Comparison of ENCODE assay signal across 10 cellular contexts in the genomic region with DNA sequence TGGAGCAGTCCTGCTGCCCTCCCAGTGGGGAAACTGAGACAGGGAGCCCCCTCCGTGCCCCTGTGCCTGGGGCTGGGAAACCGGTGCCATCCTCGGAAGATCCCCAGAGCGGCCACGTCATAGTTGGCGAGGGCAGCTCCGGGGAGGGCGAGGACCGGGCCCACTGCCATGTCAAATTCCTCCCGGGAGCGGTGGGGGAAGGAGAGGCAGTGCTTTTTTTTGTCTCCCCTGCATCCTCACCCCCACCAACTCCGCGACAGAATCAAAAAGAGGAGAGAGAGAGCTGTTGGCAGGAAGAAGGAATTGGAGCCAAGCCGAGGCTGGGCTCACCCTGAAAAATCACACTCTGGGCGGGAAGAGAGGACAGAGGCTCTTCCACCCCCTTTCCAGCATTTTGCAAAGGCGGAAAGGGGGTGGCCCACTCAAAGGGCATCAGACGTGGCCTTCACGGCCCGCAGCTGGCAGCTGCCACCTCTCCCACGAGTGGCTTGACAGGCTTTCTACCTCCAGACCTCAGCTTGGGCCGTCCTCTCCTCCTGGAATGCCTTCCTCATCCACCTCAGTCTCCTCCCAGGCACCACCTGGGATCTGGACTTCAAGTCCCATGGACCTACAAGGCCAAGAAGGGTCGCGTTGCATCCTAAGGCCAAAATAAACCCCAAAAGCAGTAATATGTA. TPM values are rescaled to one million over a fixed set of nuclear protein-coding genes. Genes with fewer than 3 reads are reported as not detected.
DNase-seq lines count a peak whose midpoint lies in the region; ATAC-seq, FAIRE-seq and TF ChIP-seq lines count a peak whose summit lies in the region.
"Had no signal": no experiment of that assay in that cellular context is flagged by ENCODE, and none has a peak within 500 bp of the region (broad histone marks: within the 10 kb centered on the region; RNA-seq: fewer than 3 reads in every experiment).

No MANE protein-coding gene starts in this region.

- no peak overlapping the region for H3K27ac ChIP-seq in astrocyte (ENCODE audit: low read depth, low read length)
- peak overlapping the region; percentile 73 for H3K27ac ChIP-seq in right cardiac atrium (ENCODE audit: low read length)
- peak overlapping the region; percentile 64 to 78 (median 70) for H3K27ac ChIP-seq in gastrocnemius medialis
- H3K27ac ChIP-seq: VCaP had no signal

- FAIRE-seq in astrocyte (lab: Jason Lieb, UNC) = no peak
- FAIRE-seq: G401.6 had no signal

- H3K4me1 Mint-ChIP-seq in astrocyte (ENCODE audit: low read depth, unreplicated experiment) = no peaks in the 10 kb centered on the region
- H3K4me1 Mint-ChIP-seq in natural killer cell treated with Interleukin-12 subunit alpha and Interleukin-12 subunit beta and Interleukin-15 and Interleukin-18, amount 100 ng/mL, for 72 hours (ENCODE audit: low read depth in 2 of 2) = peaks cover 0 to 5% of the 10 kb centered on the region in 2 donors

- TF ChIP-seq CTCF in astrocyte (IDR thresholded peaks at IDR 0.05; ENCODE audit: insufficient read depth, low read depth, low read length) = no peak
- no peak for TF ChIP-seq CTCF in gastrocnemius medialis (IDR thresholded peaks at IDR 0.05 in 4 of 5, conservative IDR thresholded peaks at IDR 0.05 in 1 of 5)

- intact Hi-C loops in right cardiac atrium (cut with DNase I) (no loop called here), gastrocnemius medialis (cut with DNase I; ENCODE audit: low total_unique reads) (no loop called here)

- no peak overlapping the region for H3K4me3 Mint-ChIP-seq in astrocyte (ENCODE audit: unreplicated experiment)
- no peak overlapping the region for H3K4me3 Mint-ChIP-seq in natural killer cell treated with Interleukin-12 subunit alpha and Interleukin-12 subunit beta and Interleukin-15 and Interleukin-18, amount 100 ng/mL, for 72 hours

- no peaks in the 10 kb centered on the region for H3K36me3 ChIP-seq in astrocyte (ENCODE audit: insufficient read depth, low read length)
- H3K36me3 ChIP-seq in gastrocnemius medialis = no peaks in the 10 kb centered on the region

- peak overlapping the region; percentile 36 for H3K9ac ChIP-seq in astrocyte (ENCODE audit: low read length)

- H3K36me3 Mint-ChIP-seq in astrocyte (ENCODE audit: low read depth, unreplicated experiment) = no peaks in the 10 kb centered on the region
- H3K36me3 Mint-ChIP-seq in natural killer cell treated with Interleukin-12 subunit alpha and Interleukin-12 subunit beta and Interleukin-15 and Interleukin-18, amount 100 ng/mL, for 72 hours = no peaks in the 10 kb centered on the region

- H3K4me2 ChIP-seq in astrocyte (ENCODE audit: low read length) = peak overlapping the region; percentile 80

- H3K79me2 ChIP-seq in astrocyte (ENCODE audit: insufficient read depth, low read length) = no peaks in the 10 kb centered on the region

- TF ChIP-seq POLR2A in gastrocnemius medialis (IDR thresholded peaks at IDR 0.05) = peak in 1 of 2 donors; percentile 16

- H2AFZ ChIP-seq in astrocyte (ENCODE audit: low read depth, low read length) = peak overlapping the region; percentile 79

- no peaks in the 10 kb centered on the region for H3K9me3 Mint-ChIP-seq in astrocyte (ENCODE audit: unreplicated experiment)
- no peaks in the 10 kb centered on the region for H3K9me3 Mint-ChIP-seq in natural killer cell treated with Interleukin-12 subunit alpha and Interleukin-12 subunit beta and Interleukin-15 and Interleukin-18, amount 100 ng/mL, for 72 hours

- ATAC-seq in right cardiac atrium (peak; percentile 73 to 76), gastrocnemius medialis (peak in 1 of 2 donors; percentile 10), GM18861 (IDR thresholded peaks at IDR 0.05; ENCODE audit: unreplicated experiment) (no peak), GM18520 (IDR thresholded peaks at IDR 0.05; ENCODE audit: unreplicated experiment) (no peak)
- ATAC-seq in natural killer cell treated with Interleukin-12 subunit alpha and Interleukin-12 subunit beta and Interleukin-15 and Interleukin-18, amount 100 ng/mL, for 72 hours = no peak

- H3K4me3 ChIP-seq in astrocyte (ENCODE audit: insufficient read depth, low read depth, low read length) (peak overlapping the region; percentile 28), right cardiac atrium (ENCODE audit: low read length) (no peak overlapping the region), gastrocnemius medialis (peak overlapping the region; percentile 19 to 35 (median 24))

- DNase-seq in EL (peak; percentile 69), astrocyte (ENCODE audit: low read depth) (no peak), right cardiac atrium (peak; percentile 88 to 95 (median 93)), gastrocnemius medialis (peak in 1 of 2 donors; percentile 55), NCI-H82 treated with DMSO at 0.1 percent for 48 hours (lab: John Stamatoyannopoulos, UW; ENCODE audit: unreplicated experiment) (no peak)
- no peak for DNase-seq in natural killer cell treated with Interleukin-12 subunit alpha and Interleukin-12 subunit beta and Interleukin-15 and Interleukin-18, amount 100 ng/mL, for 72 hours (ENCODE audit: low spot score)

- H3K4me1 ChIP-seq in astrocyte (ENCODE audit: insufficient read depth, low read length) (peaks cover 12% of the 10 kb centered on the region), right cardiac atrium (ENCODE audit: control insufficient read depth, insufficient read depth, low read length) (peaks cover 6% of the 10 kb centered on the region), gastrocnemius medialis (peaks cover 22 to 23% of the 10 kb centered on the region in 2 donors)

- H3K27me3 Mint-ChIP-seq in astrocyte (ENCODE audit: low read depth, unreplicated experiment) = peaks cover 50% of the 10 kb centered on the region
- H3K27me3 Mint-ChIP-seq in natural killer cell treated with Interleukin-12 subunit alpha and Interleukin-12 subunit beta and Interleukin-15 and Interleukin-18, amount 100 ng/mL, for 72 hours = no peaks in the 10 kb centered on the region

- no peak overlapping the region for H3K27ac Mint-ChIP-seq in astrocyte (ENCODE audit: unreplicated experiment)
- no peak overlapping the region for H3K27ac Mint-ChIP-seq in natural killer cell treated with Interleukin-12 subunit alpha and Interleukin-12 subunit beta and Interleukin-15 and Interleukin-18, amount 100 ng/mL, for 72 hours

- no peaks in the 10 kb centered on the region for H4K20me1 ChIP-seq in astrocyte (ENCODE audit: insufficient read depth, low read length)

- H3K9me3 ChIP-seq in astrocyte (ENCODE audit: insufficient read depth, low read depth, low read length) (no peaks in the 10 kb centered on the region), right cardiac atrium (ENCODE audit: control insufficient read depth, low read length) (no peaks in the 10 kb centered on the region), gastrocnemius medialis (no peaks in the 10 kb centered on the region)

- H3K27me3 ChIP-seq in astrocyte (ENCODE audit: insufficient read depth, low read length) = no peaks in the 10 kb centered on the region
- no peaks in the 10 kb centered on the region for H3K27me3 ChIP-seq in right cardiac atrium (ENCODE audit: control insufficient read depth, insufficient read depth)
- no peaks in the 10 kb centered on the region for H3K27me3 ChIP-seq in gastrocnemius medialis

- WGBS in right cardiac atrium = 19% methylated on average over 23 of the region's 23 CpGs

- in situ Hi-C loops in gastrocnemius medialis (cut with MboI; ENCODE audit: low sequenced_read_pairs in 4 of 4) = no loop called here

RNA-seq across cellular contexts. Expression of gene NFIC, which starts 19.6 kb away (rescaled TPM):
- total RNA-seq in astrocyte (38.3 and 49.8 TPM in 2 replicates), right cardiac atrium (100 to 1,000 TPM; 175 to 223 (median 188) TPM), gastrocnemius medialis (100 to 1,000 TPM in 3 of 4 donors, 10 to 100 TPM in 1; 90.2 to 403 (median 348) TPM)
- polyA plus RNA-seq in right cardiac atrium = 186 TPM
- 10 to 100 TPM; 21.4 to 41.7 TPM for total RNA-seq in natural killer cell treated with Interleukin-12 subunit alpha and Interleukin-12 subunit beta and Interleukin-15 and Interleukin-18, amount 100 ng/mL, for 72 hours

Comparison
In these comparisons a context has a peak if more than half of its experiments do, and no peak if none do; other contexts are left out.
1. DNase-seq: peak in EL (single experiment) and right cardiac atrium (3 of 3); none in astrocyte (single experiment), natural killer cell treated with Interleukin-12 subunit alpha and Interleukin-12 subunit beta and Interleukin-15 and Interleukin-18, amount 100 ng/mL, for 72 hours (single experiment) and NCI-H82 treated with DMSO at 0.1 percent for 48 hours (single experiment).
2. ATAC-seq: peak in right cardiac atrium (2 of 2); none in GM18861 (single experiment), GM18520 (single experiment) and natural killer cell treated with Interleukin-12 subunit alpha and Interleukin-12 subunit beta and Interleukin-15 and Interleukin-18, amount 100 ng/mL, for 72 hours (0 of 2).